In the genomic region with DNA sequence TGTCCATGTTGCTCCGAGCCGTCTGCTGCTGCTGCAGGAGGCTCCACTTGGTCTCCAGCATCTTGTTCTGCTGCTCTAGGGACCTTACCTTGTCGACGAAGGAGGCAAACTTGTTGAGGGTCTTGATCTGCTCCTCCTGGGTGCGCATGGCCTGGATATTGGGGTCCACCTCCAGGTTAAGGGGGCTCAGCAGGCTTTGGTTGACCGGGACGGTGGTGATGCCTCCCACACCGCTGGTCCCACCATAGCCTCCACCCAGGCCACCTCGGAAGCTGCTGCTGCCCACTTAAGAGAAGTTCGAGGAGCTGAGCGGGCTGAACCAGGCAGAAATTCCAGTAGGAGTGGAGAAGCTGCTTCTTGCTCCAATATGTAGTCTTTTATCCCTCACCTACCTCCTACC, we compare ENCODE assay signal across 36 cellular contexts.
"Had no signal": no experiment of that assay in that cellular context is flagged by ENCODE, and none has a peak within 500 bp of the region (broad histone marks: within the 10 kb centered on the region; RNA-seq: fewer than 3 reads in every experiment).

No MANE protein-coding gene starts in this region.

- H3K27ac ChIP-seq: adrenal gland, body of pancreas, brain microvascular endothelial cell, breast epithelium, VCaP had no signal

- H3K36me3 ChIP-seq: adrenal gland, brain microvascular endothelial cell, breast epithelium had no signal

- ATAC-seq: activated CD8-positive, alpha-beta T cell treated with anti-CD3 and anti-CD28 coated beads for 36 hours; activated naive CD4-positive, alpha-beta T cell treated with anti-CD3 and anti-CD28 coated beads, Interleukin-2, amount 50 U/mL, for 72 hours; activated T-cell treated with anti-CD3 and anti-CD28 coated beads, Interleukin-2, amount 50 U/mL, for 4 hours; activated T-cell treated with anti-CD3 and anti-CD28 coated beads, Interleukin-2, amount 50 U/mL, for 72 hours; activated T-helper 17 cell treated with anti-CD3 and anti-CD28 coated beads, Interleukin-2, amount 50 U/mL, for 72 hours; body of pancreas had no signal

- DNase-seq: activated B cell treated with CpG ODN at 0.5 μM for 24 hours; activated CD4-positive, alpha-beta memory T cell treated with anti-CD3 and anti-CD28 coated beads for 36 hours; activated CD4-positive, alpha-beta T cell treated with anti-CD3 and anti-CD28 coated beads for 4 hours; activated CD4-positive, alpha-beta T cell treated with anti-CD3 and anti-CD28 coated beads, Interleukin-2, amount 10 ng/mL, durations not matched to agents 24 days and 14 days; activated CD4-positive, alpha-beta T cell treated with anti-CD3 and anti-CD28 coated beads, Interleukin-2, amount 50 U/mL, for 1 hour; activated CD4-positive, alpha-beta T cell treated with anti-CD3 and anti-CD28 coated beads, Interleukin-2, amount 50 U/mL, for 4 hours; activated CD4-positive, CD25-positive, alpha-beta regulatory T cell treated with anti-CD3 and anti-CD28 coated beads, Interleukin-2, amount 50 U/mL, for 72 hours; activated CD8-positive, alpha-beta memory T cell treated with anti-CD3 and anti-CD28 coated beads, Interleukin-2, amount 50 U/mL, for 4 hours; activated CD8-positive, alpha-beta T cell treated with anti-CD3 and anti-CD28 coated beads for 36 hours; activated gamma-delta T cell treated with Interleukin-2 at 50 U/mL for 16 hours; activated naive CD4-positive, alpha-beta T cell; activated naive CD4-positive, alpha-beta T cell treated with anti-CD3 and anti-CD28 coated beads for 36 hours; activated naive CD4-positive, alpha-beta T cell treated with anti-CD3 and anti-CD28 coated beads, Interleukin-2, amount 50 U/mL, for 16 hours; activated naive CD8-positive, alpha-beta T cell treated with anti-CD3 and anti-CD28 coated beads for 36 hours; activated T-cell treated with anti-CD3 and anti-CD28 coated beads for 4 hours; activated T-cell treated with anti-CD3 and anti-CD28 coated beads, Interleukin-2, amount 50 U/mL, for 1 hour; activated T-cell treated with anti-CD3 and anti-CD28 coated beads, Interleukin-2, amount 50 U/mL, for 4 hours; activated T-cell treated with anti-CD3 and anti-CD28 coated beads, Interleukin-2, amount 50 U/mL, for 72 hours; adrenal gland; amniotic stem cell; body of pancreas; brain microvascular endothelial cell; cerebellar nuclear complex; T-helper 1 cell; T-helper 2 cell; T-helper 9 cell had no signal

- H3K9me3 ChIP-seq: adrenal gland, breast epithelium had no signal

- H3K36me3 Mint-ChIP-seq: activated CD4-positive, alpha-beta memory T cell treated with anti-CD3 and anti-CD28 coated beads for 36 hours; activated naive CD8-positive, alpha-beta T cell treated with anti-CD3 and anti-CD28 coated beads for 36 hours had no signal

- H3K27me3 Mint-ChIP-seq: activated B cell treated with CpG ODN at 0.5 μM for 24 hours; activated CD4-positive, alpha-beta memory T cell treated with anti-CD3 and anti-CD28 coated beads for 36 hours; activated CD4-positive, alpha-beta T cell treated with anti-CD3 and anti-CD28 coated beads, Interleukin-2, amount 10 ng/mL, durations not matched to agents 24 days and 14 days; activated CD8-positive, alpha-beta T cell treated with anti-CD3 and anti-CD28 coated beads for 36 hours; activated naive CD8-positive, alpha-beta T cell treated with anti-CD3 and anti-CD28 coated beads for 36 hours; activated T-helper 17 cell treated with anti-CD3 and anti-CD28 coated beads, Interleukin-2, amount 50 U/mL, for 72 hours; central memory CD8-positive, alpha-beta T cell had no signal

- H3K4me3 Mint-ChIP-seq: activated B cell treated with CpG ODN at 0.5 μM for 24 hours; activated CD4-positive, alpha-beta memory T cell treated with anti-CD3 and anti-CD28 coated beads for 36 hours; activated CD4-positive, alpha-beta T cell treated with anti-CD3 and anti-CD28 coated beads, Interleukin-2, amount 10 ng/mL, durations not matched to agents 24 days and 14 days; activated CD8-positive, alpha-beta T cell treated with anti-CD3 and anti-CD28 coated beads for 36 hours; activated naive CD4-positive, alpha-beta T cell treated with anti-CD3 and anti-CD28 coated beads for 36 hours; activated naive CD8-positive, alpha-beta T cell treated with anti-CD3 and anti-CD28 coated beads for 36 hours; activated T-cell treated with anti-CD3 and anti-CD28 coated beads, Interleukin-2, amount 50 U/mL, for 4 hours; activated T-cell treated with anti-CD3 and anti-CD28 coated beads, Interleukin-2, amount 50 U/mL, for 72 hours; activated T-helper 1 cell treated with anti-CD3 and anti-CD28 coated beads, Interleukin-12 subunit alpha, Interleukin-12 subunit beta, Interleukin-2, Interleukin-4 antibody, amounts not matched to agents 30 ng/mL and 10 ng/mL and 1 ng/mL, durations not matched to agents 14 hours and 24 hours and 36 hours; activated T-helper 17 cell treated with anti-CD3 and anti-CD28 coated beads, Interleukin-2, amount 50 U/mL, for 72 hours; central memory CD8-positive, alpha-beta T cell; T-helper 1 cell treated with Interleukin-12 subunit alpha and Interleukin-12 subunit beta and Interleukin-4 antibody, amounts not matched to agents 30 μg/mL and 1 μg/mL, for 36 hours; T-helper 2 cell treated with Interferon-gamma antibody and Interleukin-4, amounts not matched to agents 5 μg/mL and 100 μg/mL, for 36 hours had no signal

- H3K4me1 ChIP-seq: adrenal gland, body of pancreas, breast epithelium had no signal

- H3K27ac Mint-ChIP-seq: activated B cell treated with CpG ODN at 0.5 μM for 24 hours; activated CD4-positive, alpha-beta memory T cell treated with anti-CD3 and anti-CD28 coated beads for 36 hours; activated CD4-positive, alpha-beta T cell treated with anti-CD3 and anti-CD28 coated beads, Interleukin-2, amount 10 ng/mL, durations not matched to agents 24 days and 14 days; activated CD8-positive, alpha-beta T cell treated with anti-CD3 and anti-CD28 coated beads for 36 hours; activated naive CD4-positive, alpha-beta T cell treated with anti-CD3 and anti-CD28 coated beads for 36 hours; activated naive CD4-positive, alpha-beta T cell treated with anti-CD3 and anti-CD28 coated beads, Interleukin-2, amount 50 U/mL, for 72 hours; activated naive CD8-positive, alpha-beta T cell treated with anti-CD3 and anti-CD28 coated beads for 36 hours; activated T-cell treated with anti-CD3 and anti-CD28 coated beads, Interleukin-2, amount 50 U/mL, for 72 hours; activated T-helper 1 cell treated with anti-CD3 and anti-CD28 coated beads, Interleukin-12 subunit alpha, Interleukin-12 subunit beta, Interleukin-2, Interleukin-4 antibody, amounts not matched to agents 30 ng/mL and 10 ng/mL and 1 ng/mL, durations not matched to agents 14 hours and 24 hours and 36 hours; activated T-helper 17 cell treated with anti-CD3 and anti-CD28 coated beads, Interleukin-2, amount 50 U/mL, for 72 hours; T-helper 1 cell treated with Interleukin-12 subunit alpha and Interleukin-12 subunit beta and Interleukin-4 antibody, amounts not matched to agents 30 μg/mL and 1 μg/mL, for 36 hours; T-helper 2 cell treated with Interferon-gamma antibody and Interleukin-4, amounts not matched to agents 5 μg/mL and 100 μg/mL, for 36 hours had no signal

- H3K4me3 ChIP-seq: adrenal gland, body of pancreas, breast epithelium had no signal

- FAIRE-seq: astrocyte, TTC549 had no signal

- H3K9me3 Mint-ChIP-seq: activated CD4-positive, alpha-beta T cell treated with anti-CD3 and anti-CD28 coated beads, Interleukin-2, amount 10 ng/mL, durations not matched to agents 24 days and 14 days; activated naive CD4-positive, alpha-beta T cell treated with anti-CD3 and anti-CD28 coated beads for 36 hours had no signal

- H3K4me1 Mint-ChIP-seq: activated B cell treated with CpG ODN at 0.5 μM for 24 hours; activated CD4-positive, alpha-beta T cell treated with anti-CD3 and anti-CD28 coated beads, Interleukin-2, amount 10 ng/mL, durations not matched to agents 24 days and 14 days; activated naive CD8-positive, alpha-beta T cell treated with anti-CD3 and anti-CD28 coated beads for 36 hours; activated T-helper 17 cell treated with anti-CD3 and anti-CD28 coated beads, Interleukin-2, amount 50 U/mL, for 72 hours; central memory CD8-positive, alpha-beta T cell had no signal
